In genomic region chr12:122946690-122947271, GRCh38 we compare ENCODE assay signal across 7 cellular contexts. TPM values are rescaled to one million over a fixed set of nuclear protein-coding genes. Genes with fewer than 3 reads are reported as not detected.
DNase-seq lines count a peak whose midpoint lies in the region; ATAC-seq and TF ChIP-seq lines count a peak whose summit lies in the region.

No MANE protein-coding gene starts in this region.

- peaks cover 53 to 59% of the 10 kb centered on the region in 2 donors for H3K4me1 Mint-ChIP-seq in immature natural killer cell

- TF ChIP-seq POLR2A in adrenal gland (IDR thresholded peaks at IDR 0.05): peak; percentile 37 to 67

- peaks cover 0 to 2% (median 0%) of the 10 kb centered on the region in 6 donors for H3K9me3 Mint-ChIP-seq in immature natural killer cell

- peaks cover 23 to 25% of the 10 kb centered on the region in 2 donors for H3K4me1 ChIP-seq in adrenal gland (replicated peaks in 1 of 2)

- H3K27ac ChIP-seq in adrenal gland: peak overlapping the region in 4 of 5 donors; percentile 45 to 85 (median 76)

- H3K27me3 Mint-ChIP-seq in immature natural killer cell (ENCODE audit: low read depth in 3 of 3): peaks cover 2 to 13% (median 11%) of the 10 kb centered on the region in 3 donors

- ATAC-seq in GM18520 (IDR thresholded peaks at IDR 0.05; ENCODE audit: unreplicated experiment): peak; percentile 70
- peak; percentile 68 for ATAC-seq in HG03439 (IDR thresholded peaks at IDR 0.05; ENCODE audit: unreplicated experiment)

- peak in 5 of 6 experiments; percentile 12 to 30 (median 19) for TF ChIP-seq CTCF in adrenal gland (IDR thresholded peaks at IDR 0.05)

- no peaks in the 10 kb centered on the region for H3K9me3 ChIP-seq in adrenal gland (replicated peaks in 1 of 3)

- no peaks in the 10 kb centered on the region for H3K36me3 Mint-ChIP-seq in immature natural killer cell

- H3K27ac Mint-ChIP-seq in immature natural killer cell: peak overlapping the region; percentile 84 to 95 (median 88)

- H3K27me3 ChIP-seq in adrenal gland: no peaks in the 10 kb centered on the region

- H3K36me3 ChIP-seq in adrenal gland (replicated peaks in 1 of 2): no peaks in the 10 kb centered on the region

- WGBS in adrenal gland, 4 donors: 36 to 58% (median 46%) methylated on average over 5 to 7 of the region's 7 CpGs

- DNase-seq in T-helper 1 cell (peak in 4 of 5 donors; percentile 11 to 82 (median 28)), adrenal gland (peak; percentile 83 to 98 (median 96)), immature natural killer cell (peak; percentile 81 to 84 (median 81)), NCI-H1092 (lab: John Stamatoyannopoulos, UW) (no peak)
- peak; percentile 56 to 62 for DNase-seq in stimulated activated CD4-positive, alpha-beta T cell treated with anti-CD3 and anti-CD28 coated beads, Interleukin-1b, Interleukin-23, amount 100 ng/mL, for 4 hours (ENCODE audit: low read depth in 2 of 2)

- H3K4me3 ChIP-seq in adrenal gland: no peak overlapping the region

- intact Hi-C loops in adrenal gland (cut with DNase I): loop anchor here in 1 of 2 donors (10.0 kb wide), 1 partner anchor 152 kb away; no protein-coding TSS in a partner anchor

- peak overlapping the region; percentile 72 to 84 (median 75) for H3K4me3 Mint-ChIP-seq in immature natural killer cell

RNA-seq across cellular contexts. Expression of gene ABCB9, which starts 19.5 kb away (rescaled TPM):
- total RNA-seq in adrenal gland: 1 to 10 TPM; 3.6 to 10.0 (median 6.2) TPM
- polyA plus RNA-seq in adrenal gland (1 to 10 TPM; 2.0 to 7.5 (median 3.0) TPM), immature natural killer cell (under 1 TPM in 2 of 3 donors, not detected in 1; 0.31 to 0.44 TPM)

RNA-seq across cellular contexts. Expression of gene OGFOD2, which starts 28.3 kb away (rescaled TPM):
- total RNA-seq in adrenal gland: 10 to 100 TPM; 14.8 to 44.8 (median 21.8) TPM
- 10 to 100 TPM in 2 of 3 donors, 1 to 10 TPM in 1; 6.2 to 21.7 (median 16.7) TPM for polyA plus RNA-seq in adrenal gland
- 10 to 100 TPM; 14.4 to 16.6 (median 16.3) TPM for polyA plus RNA-seq in immature natural killer cell

RNA-seq across cellular contexts. Expression of gene ARL6IP4, which starts 33.7 kb away (rescaled TPM):
- total RNA-seq in adrenal gland: 100 to 1,000 TPM; 192 to 384 (median 284) TPM
- polyA plus RNA-seq in adrenal gland (100 to 1,000 TPM; 198 to 709 (median 531) TPM), immature natural killer cell (100 to 1,000 TPM; 131 to 327 (median 245) TPM)

RNA-seq across cellular contexts. Expression of gene VPS37B, which starts 50.9 kb away (rescaled TPM):
- total RNA-seq in adrenal gland: 10 to 100 TPM; 21.8 to 46.1 (median 30.7) TPM
- polyA plus RNA-seq in adrenal gland: 10 to 100 TPM; 11.0 to 52.4 (median 25.7) TPM
- 10 to 100 TPM; 39.5 to 70.1 (median 43.6) TPM for polyA plus RNA-seq in immature natural killer cell
